In the genomic region with DNA sequence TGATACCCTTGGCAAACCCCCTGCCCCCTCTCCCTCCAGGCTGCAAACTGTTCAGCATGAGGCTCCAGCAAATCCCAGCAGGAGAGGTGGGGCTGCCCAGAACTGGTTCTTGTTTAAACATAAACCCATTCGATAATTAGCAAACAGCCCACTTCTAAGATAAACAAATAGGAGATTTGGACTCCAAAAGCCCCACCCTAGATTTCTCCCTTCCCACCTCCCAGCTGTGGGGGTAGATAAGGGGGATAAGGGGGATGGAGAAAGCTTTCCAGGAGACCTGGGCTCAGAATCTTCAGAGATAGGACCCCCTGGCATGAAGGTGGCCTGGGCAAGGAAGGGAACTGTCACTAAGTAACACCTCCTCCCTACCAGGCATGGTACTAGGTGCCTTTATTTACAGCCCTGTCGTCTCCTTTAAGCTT, we compare ENCODE assay signal across 11 cellular contexts. TPM values are rescaled to one million over a fixed set of nuclear protein-coding genes. Genes with fewer than 3 reads are reported as not detected.
DNase-seq lines count a peak whose midpoint lies in the region; ATAC-seq, FAIRE-seq and TF ChIP-seq lines count a peak whose summit lies in the region.
"Had no signal": no experiment of that assay in that cellular context is flagged by ENCODE, and none has a peak within 500 bp of the region (broad histone marks: within the 10 kb centered on the region; RNA-seq: fewer than 3 reads in every experiment).

No MANE protein-coding gene starts in this region.

- H3K36me3 Mint-ChIP-seq in activated CD8-positive, alpha-beta T cell treated with anti-CD3 and anti-CD28 coated beads, Interleukin-2, amount 10 ng/mL, durations not matched to agents 7 days and 5 days (ENCODE audit: low read depth), result no peaks in the 10 kb centered on the region
- H3K36me3 Mint-ChIP-seq in activated CD4-positive, alpha-beta T cell treated with anti-CD3 and anti-CD28 coated beads for 36 hours (ENCODE audit: low read depth), result peaks cover 8% of the 10 kb centered on the region
- H3K36me3 Mint-ChIP-seq: activated CD8-positive, alpha-beta memory T cell treated with anti-CD3 and anti-CD28 coated beads, Interleukin-2, amount 10 ng/mL, durations not matched to agents 7 days and 5 days had no signal

- H3K4me1 ChIP-seq in ACC112 (ENCODE audit: control insufficient read depth, insufficient read depth, low read length, unreplicated experiment) (peaks cover 77% of the 10 kb centered on the region), mucosa of stomach (ENCODE audit: control insufficient read depth, insufficient read depth, low read length) (peaks cover 78% of the 10 kb centered on the region)

- H3K9ac ChIP-seq in mucosa of stomach (ENCODE audit: low read length), result peak overlapping the region; percentile 97

- 37% methylated on average over 2 of the region's 2 CpGs for WGBS in lower leg skin, 2 donors

- H3K27me3 ChIP-seq in ACC112 (ENCODE audit: insufficient read depth, low read length) (no peaks in the 10 kb centered on the region), MG63 (no peaks in the 10 kb centered on the region), mucosa of stomach (ENCODE audit: control insufficient read depth, insufficient read depth, low read length) (no peaks in the 10 kb centered on the region)

- no peak for TF ChIP-seq CTCF in lower leg skin (IDR thresholded peaks at IDR 0.05)

- no peaks in the 10 kb centered on the region for H3K9me3 Mint-ChIP-seq in activated CD8-positive, alpha-beta T cell treated with anti-CD3 and anti-CD28 coated beads, Interleukin-2, amount 10 ng/mL, durations not matched to agents 7 days and 5 days (ENCODE audit: insufficient read depth)
- no peaks in the 10 kb centered on the region for H3K9me3 Mint-ChIP-seq in activated CD4-positive, alpha-beta T cell treated with anti-CD3 and anti-CD28 coated beads for 36 hours (ENCODE audit: low read depth)

- H3K9me3 ChIP-seq in MG63 (no peaks in the 10 kb centered on the region), mucosa of stomach (ENCODE audit: control insufficient read depth, low read length) (no peaks in the 10 kb centered on the region)

- CTCF ChIA-PET in activated CD8-positive, alpha-beta T cell treated with anti-CD3 and anti-CD28 coated beads, Interleukin-2, amount 10 ng/mL, durations not matched to agents 7 days and 5 days (lab: Charles Lee), result interaction anchor here (1.7 to 2.8 kb wide), 3 partner anchors 12 to 24 kb away, joined by 4 to 7 read pairs (median 7); a partner anchor contains a TSS
- CTCF ChIA-PET in activated CD4-positive, alpha-beta T cell treated with anti-CD3 and anti-CD28 coated beads for 36 hours (lab: Charles Lee), result interaction anchor here (0.5 to 7.1 kb wide), 5 partner anchors 9 to 230 kb away, joined by 3 to 45 read pairs (median 5); a partner anchor contains a TSS

- H3K4me3 Mint-ChIP-seq in activated CD8-positive, alpha-beta T cell treated with anti-CD3 and anti-CD28 coated beads, Interleukin-2, amount 10 ng/mL, durations not matched to agents 7 days and 5 days, result no peak overlapping the region
- H3K4me3 Mint-ChIP-seq in activated CD4-positive, alpha-beta T cell treated with anti-CD3 and anti-CD28 coated beads for 36 hours, result no peak overlapping the region
- H3K4me3 Mint-ChIP-seq: activated CD8-positive, alpha-beta memory T cell treated with anti-CD3 and anti-CD28 coated beads, Interleukin-2, amount 10 ng/mL, durations not matched to agents 7 days and 5 days had no signal

- peaks cover 12% of the 10 kb centered on the region; the same call in 1 of the 2 replicates for H3K36me3 ChIP-seq in ACC112 (ENCODE audit: insufficient read depth, low read length)
- H3K36me3 ChIP-seq in MG63, result peaks cover 88% of the 10 kb centered on the region
- no peaks in the 10 kb centered on the region for H3K36me3 ChIP-seq in mucosa of stomach (ENCODE audit: control insufficient read depth, insufficient read depth, low read length)

- H3K4me1 Mint-ChIP-seq in activated CD8-positive, alpha-beta T cell treated with anti-CD3 and anti-CD28 coated beads, Interleukin-2, amount 10 ng/mL, durations not matched to agents 7 days and 5 days (ENCODE audit: low read depth), result peaks cover 31% of the 10 kb centered on the region
- peaks cover 37% of the 10 kb centered on the region for H3K4me1 Mint-ChIP-seq in activated CD4-positive, alpha-beta T cell treated with anti-CD3 and anti-CD28 coated beads for 36 hours

- H3K27ac ChIP-seq in ACC112 (ENCODE audit: low read depth, low read length) (peak overlapping the region; percentile 85), caudate nucleus (ENCODE audit: low read depth, low read length) (peak overlapping the region; percentile 70)

- TF ChIP-seq POLR2A in GM12891 (IDR thresholded peaks at IDR 0.05; ENCODE audit: low read depth, low read length), result no peak
- no peak for TF ChIP-seq POLR2A in lower leg skin (IDR thresholded peaks at IDR 0.05)

- H3K27me3 Mint-ChIP-seq in activated CD8-positive, alpha-beta T cell treated with anti-CD3 and anti-CD28 coated beads, Interleukin-2, amount 10 ng/mL, durations not matched to agents 7 days and 5 days (ENCODE audit: low read depth), result no peaks in the 10 kb centered on the region
- peaks cover 3% of the 10 kb centered on the region for H3K27me3 Mint-ChIP-seq in activated CD4-positive, alpha-beta T cell treated with anti-CD3 and anti-CD28 coated beads for 36 hours
- H3K27me3 Mint-ChIP-seq: activated CD8-positive, alpha-beta memory T cell treated with anti-CD3 and anti-CD28 coated beads, Interleukin-2, amount 10 ng/mL, durations not matched to agents 7 days and 5 days had no signal

- peaks cover 92% of the 10 kb centered on the region for H3K79me2 ChIP-seq in ACC112 (ENCODE audit: control insufficient read depth, insufficient read depth, low read length, unreplicated experiment)

- no peak overlapping the region for H2AFZ ChIP-seq in ACC112 (ENCODE audit: low read length, unreplicated experiment)

- FAIRE-seq in GM12891 (lab: Jason Lieb, UNC), result no peak

- no peak overlapping the region for H3K27ac Mint-ChIP-seq in activated CD8-positive, alpha-beta T cell treated with anti-CD3 and anti-CD28 coated beads, Interleukin-2, amount 10 ng/mL, durations not matched to agents 7 days and 5 days
- no peak overlapping the region for H3K27ac Mint-ChIP-seq in activated CD4-positive, alpha-beta T cell treated with anti-CD3 and anti-CD28 coated beads for 36 hours
- H3K27ac Mint-ChIP-seq: activated CD8-positive, alpha-beta memory T cell treated with anti-CD3 and anti-CD28 coated beads, Interleukin-2, amount 10 ng/mL, durations not matched to agents 7 days and 5 days had no signal

- peak; percentile 47 for DNase-seq in MG63
- no peak for DNase-seq in caudate nucleus (lab: John Stamatoyannopoulos, UW)
- DNase-seq in GM12891 (ENCODE audit: insufficient read length, low spot score), result no peak
- no peak for DNase-seq in lower leg skin (ENCODE audit: low spot score in 2 of 2)
- DNase-seq in activated CD8-positive, alpha-beta T cell treated with anti-CD3 and anti-CD28 coated beads, Interleukin-2, amount 10 ng/mL, durations not matched to agents 7 days and 5 days, result no peak
- no peak for DNase-seq in activated CD4-positive, alpha-beta T cell treated with anti-CD3 and anti-CD28 coated beads for 36 hours
- DNase-seq: activated CD8-positive, alpha-beta memory T cell treated with anti-CD3 and anti-CD28 coated beads, Interleukin-2, amount 10 ng/mL, durations not matched to agents 7 days and 5 days; NCI-H1694 had no signal

- no peak for ATAC-seq in activated CD8-positive, alpha-beta T cell treated with anti-CD3 and anti-CD28 coated beads, Interleukin-2, amount 10 ng/mL, durations not matched to agents 7 days and 5 days
- no peak for ATAC-seq in activated CD4-positive, alpha-beta T cell treated with anti-CD3 and anti-CD28 coated beads for 36 hours
- ATAC-seq: activated CD8-positive, alpha-beta memory T cell treated with anti-CD3 and anti-CD28 coated beads, Interleukin-2, amount 10 ng/mL, durations not matched to agents 7 days and 5 days had no signal

- POLR2A ChIA-PET in activated CD8-positive, alpha-beta T cell treated with anti-CD3 and anti-CD28 coated beads, Interleukin-2, amount 10 ng/mL, durations not matched to agents 7 days and 5 days (lab: Charles Lee), result interaction anchor here (1.5 kb wide), 1 partner anchor 20 kb away, joined by 4 read pairs; a partner anchor contains a TSS
- POLR2A ChIA-PET in activated CD4-positive, alpha-beta T cell treated with anti-CD3 and anti-CD28 coated beads for 36 hours (lab: Charles Lee), result no interaction called here

- intact Hi-C loops in lower leg skin (cut with DNase I; ENCODE audit: low total_unique reads), result no loop called here
- intact Hi-C loops in activated CD4-positive, alpha-beta T cell treated with anti-CD3 and anti-CD28 coated beads for 36 hours (cut with DNase I, micrococcal nuclease), result no loop called here

- H3K4me3 ChIP-seq in ACC112 (ENCODE audit: low read depth, low read length) (peak overlapping the region; percentile 58), MG63 (peak overlapping the region; percentile 95), mucosa of stomach (ENCODE audit: low read length) (peak overlapping the region; percentile 86), lower leg skin (ENCODE audit: low read depth, poor library complexity, severe bottlenecking) (no peak overlapping the region)

RNA-seq across cellular contexts. Expression of a gene that starts 4.8 kb away (rescaled TPM):
- 204 and 214 TPM in 2 replicates for total RNA-seq in MG63 (2014; rRNA removed; shearing (Covaris generic); ENCODE audit: low replicate concordance)
- 2.7 TPM for polyA plus RNA-seq in GM12891 (2012; ENCODE audit: low read depth, missing spikeins)
- total RNA-seq in lower leg skin, result 100 to 1,000 TPM; 226 to 317 (median 278) TPM
- total RNA-seq in activated CD8-positive, alpha-beta T cell treated with anti-CD3 and anti-CD28 coated beads, Interleukin-2, amount 10 ng/mL, durations not matched to agents 7 days and 5 days, result 1 to 10 TPM; 6.6 to 6.7 TPM
- 10 to 100 TPM; 24.0 to 31.0 TPM for total RNA-seq in activated CD4-positive, alpha-beta T cell treated with anti-CD3 and anti-CD28 coated beads for 36 hours

RNA-seq across cellular contexts. Expression of a gene that starts 19.5 kb away (rescaled TPM):
- 24.5 and 32.3 TPM in 2 replicates for total RNA-seq in MG63 (2014; rRNA removed; shearing (Covaris generic); ENCODE audit: low replicate concordance)
- 9.6 TPM for polyA plus RNA-seq in GM12891 (2012; ENCODE audit: low read depth, missing spikeins)
- total RNA-seq in lower leg skin, result 10 to 100 TPM; 27.3 to 46.6 (median 36.0) TPM
- 10 to 100 TPM; 28.0 to 30.8 TPM for total RNA-seq in activated CD8-positive, alpha-beta T cell treated with anti-CD3 and anti-CD28 coated beads, Interleukin-2, amount 10 ng/mL, durations not matched to agents 7 days and 5 days
- 10 to 100 TPM; 16.1 to 26.1 TPM for total RNA-seq in activated CD4-positive, alpha-beta T cell treated with anti-CD3 and anti-CD28 coated beads for 36 hours

RNA-seq across cellular contexts. Expression of a gene that starts 34.7 kb away (rescaled TPM):
- total RNA-seq in MG63 (2014; rRNA removed; shearing (Covaris generic); ENCODE audit: low replicate concordance), result not detected in 2 replicates
- 0.19 TPM for polyA plus RNA-seq in GM12891 (2012; ENCODE audit: low read depth, missing spikeins)
- not detected for total RNA-seq in lower leg skin
- total RNA-seq in activated CD8-positive, alpha-beta T cell treated with anti-CD3 and anti-CD28 coated beads, Interleukin-2, amount 10 ng/mL, durations not matched to agents 7 days and 5 days, result under 1 TPM in 1 of 2 experiments, not detected in 1; 0.16 TPM
- total RNA-seq in activated CD4-positive, alpha-beta T cell treated with anti-CD3 and anti-CD28 coated beads for 36 hours, result under 1 TPM; 0.40 to 0.80 TPM
- total RNA-seq: Daoy had no signal

RNA-seq across cellular contexts. Expression of a gene that starts 35.4 kb away (rescaled TPM):
- not detected in 2 replicates for total RNA-seq in MG63 (2014; rRNA removed; shearing (Covaris generic); ENCODE audit: low replicate concordance)
- polyA plus RNA-seq in GM12891 (2012; ENCODE audit: low read depth, missing spikeins), result not detected
- 1 to 10 TPM in 2 of 4 donors, under 1 TPM in 2; 0.61 to 4.5 (median 1.8) TPM for total RNA-seq in lower leg skin
- total RNA-seq in activated CD8-positive, alpha-beta T cell treated with anti-CD3 and anti-CD28 coated beads, Interleukin-2, amount 10 ng/mL, durations not matched to agents 7 days and 5 days, result under 1 TPM in 1 of 2 experiments, not detected in 1; 0.39 TPM
- total RNA-seq in activated CD4-positive, alpha-beta T cell treated with anti-CD3 and anti-CD28 coated beads for 36 hours, result under 1 TPM; 0.35 to 0.48 TPM
- total RNA-seq: Daoy had no signal

RNA-seq across cellular contexts. Expression of a gene that starts 36.8 kb away (rescaled TPM):
- not detected in 2 replicates for total RNA-seq in MG63 (2014; rRNA removed; shearing (Covaris generic); ENCODE audit: low replicate concordance)
- polyA plus RNA-seq in GM12891 (2012; ENCODE audit: low read depth, missing spikeins), result not detected
- total RNA-seq in lower leg skin, result not detected
- not detected for total RNA-seq in activated CD8-positive, alpha-beta T cell treated with anti-CD3 and anti-CD28 coated beads, Interleukin-2, amount 10 ng/mL, durations not matched to agents 7 days and 5 days
- total RNA-seq in activated CD4-positive, alpha-beta T cell treated with anti-CD3 and anti-CD28 coated beads for 36 hours, result not detected
- total RNA-seq: activated CD8-positive, alpha-beta memory T cell treated with anti-CD3 and anti-CD28 coated beads, Interleukin-2, amount 10 ng/mL, durations not matched to agents 7 days and 5 days; Daoy had no signal
